Comparison of ENCODE assay signal across 8 cellular contexts in the genomic region with DNA sequence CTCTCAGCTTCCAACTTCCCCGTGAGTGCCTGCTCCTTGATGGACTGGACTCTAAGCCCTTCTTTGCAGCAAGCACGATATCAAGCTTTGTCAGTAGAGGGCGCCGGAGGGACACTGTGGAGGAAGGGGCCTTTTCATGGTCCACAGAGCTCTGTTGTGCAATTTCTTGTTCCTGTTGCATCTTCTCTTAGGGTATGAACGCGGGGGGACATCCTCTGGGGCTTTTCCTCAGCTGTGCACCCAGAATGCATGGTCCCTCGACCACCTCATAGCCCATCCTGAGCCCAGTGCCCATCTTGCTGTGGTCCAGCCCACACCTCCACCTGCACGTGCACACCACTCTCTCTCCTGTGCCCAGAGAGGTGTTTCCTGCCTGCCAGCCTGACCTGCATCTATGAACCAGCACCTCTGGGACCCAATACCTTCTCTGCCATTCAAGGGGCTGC.
DNase-seq lines count a peak whose midpoint lies in the region; ATAC-seq and TF ChIP-seq lines count a peak whose summit lies in the region.

No MANE protein-coding gene starts in this region.

- no peak overlapping the region for H3K4me3 Mint-ChIP-seq in T-helper 2 cell treated with Interferon-gamma antibody and Interleukin-4, amounts not matched to agents 5 μg/mL and 100 μg/mL, for 36 hours
- H3K4me3 Mint-ChIP-seq in MCF 10A (ENCODE audit: unreplicated experiment) = no peak overlapping the region

- POLR2A ChIA-PET in MCF 10A (lab: Yijun Ruan, JAX) = interaction anchor here (0.6 to 1.3 kb wide), 5 partner anchors 39 to 318 kb away, joined by 3 to 4 read pairs (median 4); no protein-coding TSS in a partner anchor

- 7 to 11% (median 9%) methylated on average over 8 of the region's 8 CpGs for WGBS in spleen, 5 donors

- H3K4me1 Mint-ChIP-seq in T-helper 2 cell treated with Interferon-gamma antibody and Interleukin-4, amounts not matched to agents 5 μg/mL and 100 μg/mL, for 36 hours (ENCODE audit: low read depth) = no peaks in the 10 kb centered on the region
- peaks cover 5% of the 10 kb centered on the region for H3K4me1 Mint-ChIP-seq in MCF 10A (ENCODE audit: insufficient read depth, unreplicated experiment)

- intact Hi-C loops in MCF 10A (cut with micrococcal nuclease) (loop anchor here (1.0 to 10.0 kb wide), 9 partner anchors 54 to 912 kb away; a partner anchor contains a TSS), spleen (cut with DNase I; ENCODE audit: low total_unique reads) (loop anchor here (10.0 kb wide), 2 partner anchors 292 to 912 kb away; no protein-coding TSS in a partner anchor)

- H3K4me1 ChIP-seq in spleen = no peaks in the 10 kb centered on the region

- no peaks in the 10 kb centered on the region for H3K27me3 Mint-ChIP-seq in T-helper 2 cell treated with Interferon-gamma antibody and Interleukin-4, amounts not matched to agents 5 μg/mL and 100 μg/mL, for 36 hours (ENCODE audit: low read depth)
- H3K27me3 Mint-ChIP-seq in MCF 10A (ENCODE audit: insufficient read depth, unreplicated experiment) = no peaks in the 10 kb centered on the region

- peaks cover 0 to 23% (median 21%) of the 10 kb centered on the region in 8 donors for H3K9me3 ChIP-seq in spleen

- peaks cover 0 to 32% (median 0%) of the 10 kb centered on the region in 7 donors for H3K27me3 ChIP-seq in spleen (replicated peaks in 1 of 7)

- DNase-seq in NCI-H2029 treated with DMSO at 0.1 percent for 48 hours (lab: John Stamatoyannopoulos, UW) = peak; percentile 37
- peak; percentile 45 for DNase-seq in T-helper 2 cell treated with Interferon-gamma antibody and Interleukin-4, amounts not matched to agents 5 μg/mL and 100 μg/mL, for 36 hours (ENCODE audit: low spot score)
- DNase-seq in MCF 10A (ENCODE audit: unreplicated experiment) = peak; percentile 88
- peak; percentile 87 for DNase-seq in iPS-NIHi7 (ENCODE audit: extremely low spot score)
- DNase-seq in spleen = no peak

- BruUV-seq in MCF 10A (replicated peaks; lab: Mats Ljungman, UMichigan) = no TSS peak

- H3K36me3 Mint-ChIP-seq in T-helper 2 cell treated with Interferon-gamma antibody and Interleukin-4, amounts not matched to agents 5 μg/mL and 100 μg/mL, for 36 hours (ENCODE audit: low read depth) = no peaks in the 10 kb centered on the region
- no peaks in the 10 kb centered on the region for H3K36me3 Mint-ChIP-seq in MCF 10A (ENCODE audit: insufficient read depth, unreplicated experiment)

- H3K4me3 ChIP-seq in GM12875 (ENCODE audit: low read depth, low read length) (no peak overlapping the region), spleen (no peak overlapping the region)

- no peak for ATAC-seq in HG03521 (IDR thresholded peaks at IDR 0.05; ENCODE audit: unreplicated experiment)

- H3K9me3 Mint-ChIP-seq in T-helper 2 cell treated with Interferon-gamma antibody and Interleukin-4, amounts not matched to agents 5 μg/mL and 100 μg/mL, for 36 hours = no peaks in the 10 kb centered on the region
- H3K9me3 Mint-ChIP-seq in MCF 10A (ENCODE audit: unreplicated experiment) = no peaks in the 10 kb centered on the region

- no peak overlapping the region for H3K27ac ChIP-seq in 22Rv1
- H3K27ac ChIP-seq in spleen = no peak overlapping the region

- H3K36me3 ChIP-seq in spleen = no peaks in the 10 kb centered on the region

- CTCF ChIA-PET in MCF 10A (lab: Yijun Ruan, JAX) = interaction anchor here (0.5 to 3.0 kb wide), 23 partner anchors 10 to 1008 kb away, joined by 3 to 12 read pairs (median 3); no protein-coding TSS in a partner anchor

- no peak for TF ChIP-seq POLR2A in spleen (IDR thresholded peaks at IDR 0.05)

- H3K27ac Mint-ChIP-seq in T-helper 2 cell treated with Interferon-gamma antibody and Interleukin-4, amounts not matched to agents 5 μg/mL and 100 μg/mL, for 36 hours = no peak overlapping the region
- no peak overlapping the region for H3K27ac Mint-ChIP-seq in MCF 10A (ENCODE audit: low read depth, unreplicated experiment)

- TF ChIP-seq CTCF in 22Rv1 (IDR thresholded peaks at IDR 0.05) (peak; percentile 90), GM12875 (IDR thresholded peaks at IDR 0.05; ENCODE audit: borderline replicate concordance, insufficient read depth, low read depth, low read length) (peak; percentile 84), MCF 10A (IDR thresholded peaks at IDR 0.05; ENCODE audit: unreplicated experiment) (peak; percentile 70), spleen (IDR thresholded peaks at IDR 0.05 in 8 of 11, conservative IDR thresholded peaks at IDR 0.05 in 3 of 11) (peak; percentile 27 to 72 (median 57))
